21 cellular contexts compared by ENCODE assay signal in genomic region chr9:28909526-28909925, GRCh38.
DNase-seq lines count a peak whose midpoint lies in the region; FAIRE-seq and TF ChIP-seq lines count a peak whose summit lies in the region.
"Had no signal": no experiment of that assay in that cellular context is flagged by ENCODE, and none has a peak within 500 bp of the region (broad histone marks: within the 10 kb centered on the region; RNA-seq: fewer than 3 reads in every experiment).

No MANE protein-coding gene starts in this region.

- H3K27me3 Mint-ChIP-seq in MCF 10A (ENCODE audit: insufficient read depth, unreplicated experiment): no peaks in the 10 kb centered on the region
- H3K27me3 Mint-ChIP-seq: B cell; CD4-positive, CD25-positive, alpha-beta regulatory T cell had no signal

- CTCF ChIA-PET in mammary epithelial cell (lab: Charles Lee; ENCODE audit: low non-redundant PET): no interaction called here
- CTCF ChIA-PET in MCF 10A (lab: Yijun Ruan, JAX): no interaction called here
- CTCF ChIA-PET in H1 (lab: Charles Lee; ENCODE audit: partially characterized antibody): no interaction called here

- no peak overlapping the region for H3K56ac ChIP-seq in H1 (replicated peaks; ENCODE audit: insufficient read length, low read depth, low read length)

- H3K36me3 Mint-ChIP-seq in MCF 10A (ENCODE audit: insufficient read depth, unreplicated experiment): no peaks in the 10 kb centered on the region
- H3K36me3 Mint-ChIP-seq: CD4-positive, CD25-positive, alpha-beta regulatory T cell; CD8-positive, alpha-beta T cell had no signal

- 93% methylated on average over 1 of the region's 1 CpG for WGBS in mammary epithelial cell (ENCODE audit: low coverage, missing lambda C conversion rate)
- WGBS in H1 (ENCODE audit: extremely low coverage in 1 of 2, insufficient coverage in 1 of 2, insufficient read length in 1 of 2, insufficient replicate concordance in 2 of 2, low coverage in 1 of 2, low lambda C conversion rate in 2 of 2, missing lambda C conversion rate in 1 of 2), 2 experiments: 71% methylated on average over 1 of the region's 1 CpG; no CpG with 5 or more reads in 1 of the 2 experiments

- H3K27ac Mint-ChIP-seq in MCF 10A (ENCODE audit: low read depth, unreplicated experiment): no peak overlapping the region
- H3K27ac Mint-ChIP-seq: B cell; CD8-positive, alpha-beta T cell; GM23338 had no signal

- H3K79me2 ChIP-seq in mammary epithelial cell (ENCODE audit: insufficient read depth, low read length) (peaks cover 2% of the 10 kb centered on the region), H1 (ENCODE audit: control insufficient read depth in 1 of 2, insufficient read depth in 2 of 2, low read length in 2 of 2) (no peaks in the 10 kb centered on the region)

- no peaks in the 10 kb centered on the region for H4K20me1 ChIP-seq in mammary epithelial cell (ENCODE audit: insufficient read depth, low read length)
- no peaks in the 10 kb centered on the region for H4K20me1 ChIP-seq in H1 (replicated peaks in 1 of 2; ENCODE audit: control insufficient read depth in 1 of 2, insufficient read depth in 2 of 2, low read length in 2 of 2)
- H4K20me1 ChIP-seq: BLaER1 had no signal

- in situ Hi-C loops in mammary epithelial cell (cut with MboI; ENCODE audit: low sequenced_read_pairs in 2 of 2): no loop called here

- H3K18ac ChIP-seq in H1 (ENCODE audit: extremely low read depth, low read length): no peak overlapping the region

- no peak overlapping the region for H2BK15ac ChIP-seq in H1 (ENCODE audit: low read length)

- H3K79me1 ChIP-seq in H1 (ENCODE audit: low read depth, low read length): no peaks in the 10 kb centered on the region

- no peak for TF ChIP-seq RAD21 in H1 (IDR thresholded peaks at IDR 0.05 in 1 of 2, conservative IDR thresholded peaks at IDR 0.05 in 1 of 2; ENCODE audit: low read depth in 2 of 2, low read length in 2 of 2)

- no peak overlapping the region for H3K4ac ChIP-seq in H1 (replicated peaks; ENCODE audit: insufficient read length, low read depth, low read length)

- H3K36me3 ChIP-seq in mammary epithelial cell (ENCODE audit: insufficient read depth, low read length) (no peaks in the 10 kb centered on the region), H1 (ENCODE audit: control insufficient read depth in 2 of 4, insufficient read depth in 4 of 4, low read length in 3 of 4) (no peaks in the 10 kb centered on the region), uterus (no peaks in the 10 kb centered on the region)
- H3K36me3 ChIP-seq: BLaER1 had no signal

- no peak overlapping the region for H3K14ac ChIP-seq in H1 (ENCODE audit: insufficient read length)

- TF ChIP-seq CTCF in mammary epithelial cell (conservative IDR thresholded peaks at IDR 0.05 in 1 of 2, IDR thresholded peaks at IDR 0.05 in 1 of 2; ENCODE audit: extremely low read depth in 1 of 2, insufficient read depth in 1 of 2, low read depth in 1 of 2, low read length in 2 of 2) (no peak), MCF 10A (IDR thresholded peaks at IDR 0.05; ENCODE audit: unreplicated experiment) (no peak), H1 (IDR thresholded peaks at IDR 0.05; ENCODE audit: control extremely low read depth in 1 of 3, insufficient read depth in 1 of 3, low read depth in 1 of 3, low read length in 3 of 3) (no peak), uterus (IDR thresholded peaks at IDR 0.05) (no peak)

- no peak overlapping the region for H2BK12ac ChIP-seq in H1 (ENCODE audit: low read depth, low read length)

- no peak overlapping the region for H2AK5ac ChIP-seq in H1 (ENCODE audit: low read depth, low read length)

- H4K91ac ChIP-seq in H1 (replicated peaks; ENCODE audit: insufficient read length, low read length): no peak overlapping the region

- H4K8ac ChIP-seq in H1 (ENCODE audit: extremely low read depth, insufficient read depth, low read length): no peak overlapping the region

- no peak overlapping the region for H3K4me2 ChIP-seq in mammary epithelial cell (ENCODE audit: insufficient read depth, low read depth, low read length)
- no peak overlapping the region for H3K4me2 ChIP-seq in H1 (ENCODE audit: insufficient read depth in 1 of 2, low read depth in 2 of 2, low read length in 2 of 2)
- H3K4me2 ChIP-seq: BLaER1, GM23338 had no signal

- dilution Hi-C loops in mammary epithelial cell (cut with HindIII; ENCODE audit: low sequenced_read_pairs): no loop called here

- no peaks in the 10 kb centered on the region for H3K4me1 Mint-ChIP-seq in MCF 10A (ENCODE audit: insufficient read depth, unreplicated experiment)
- H3K4me1 Mint-ChIP-seq: B cell; CD4-positive, CD25-positive, alpha-beta regulatory T cell had no signal

- H3K4me1 ChIP-seq in mammary epithelial cell (ENCODE audit: insufficient read depth, low read length): peaks cover 1% of the 10 kb centered on the region
- no peaks in the 10 kb centered on the region for H3K4me1 ChIP-seq in H1 (replicated peaks in 1 of 4; ENCODE audit: control insufficient read depth in 3 of 4, insufficient read depth in 4 of 4, low read length in 3 of 4)
- H3K4me1 ChIP-seq in uterus: no peaks in the 10 kb centered on the region
- H3K4me1 ChIP-seq: BLaER1 had no signal

- peak overlapping the region; percentile 33 for H4K5ac ChIP-seq in H1 (ENCODE audit: insufficient read length, low read depth, low read length)

- intact Hi-C loops in mammary epithelial cell (cut with micrococcal nuclease) (no loop called here), MCF 10A (cut with micrococcal nuclease) (no loop called here), uterus (cut with DNase I; ENCODE audit: low total_unique reads) (no loop called here)

- DNase-seq in mammary epithelial cell (peak; percentile 16), MCF 10A (ENCODE audit: unreplicated experiment) (no peak), H1 (ENCODE audit: low read depth in 1 of 2, low spot score in 2 of 2) (no peak), kidney tubule cell (ENCODE audit: low spot score) (peak; percentile 21), HuH-7 (ENCODE audit: low spot score) (no peak), uterus (no peak)
- DNase-seq: CD4-positive, CD25-positive, alpha-beta regulatory T cell; CD8-positive, alpha-beta T cell; DMS53; DMS79 treated with DMSO at 0.1 percent for 48 hours; GF-D8; H7; HCEC 1CT had no signal

- BruUV-seq in mammary epithelial cell (replicated peaks; lab: Mats Ljungman, UMichigan) (no TSS peak), MCF 10A (replicated peaks; lab: Mats Ljungman, UMichigan) (no TSS peak)

- no peaks in the 10 kb centered on the region for H3K27me3 ChIP-seq in mammary epithelial cell (ENCODE audit: insufficient read depth, low read length)
- H3K27me3 ChIP-seq in H1 (replicated peaks in 1 of 4; ENCODE audit: control insufficient read depth in 3 of 4, extremely low read depth in 1 of 4, insufficient read depth in 3 of 4, low read length in 3 of 4): no peaks in the 10 kb centered on the region
- no peaks in the 10 kb centered on the region for H3K27me3 ChIP-seq in uterus
- H3K27me3 ChIP-seq: BLaER1 had no signal

- H3K27ac ChIP-seq in mammary epithelial cell (ENCODE audit: insufficient read depth, low read depth, low read length) (no peak overlapping the region), H1 (ENCODE audit: low read depth, low read length) (no peak overlapping the region), uterus (no peak overlapping the region)
- H3K27ac ChIP-seq: 22Rv1, BLaER1, C4-2B had no signal

- H2BK120ac ChIP-seq in H1 (replicated peaks; ENCODE audit: low read depth, low read length): no peak overlapping the region

- H3K4me3 Mint-ChIP-seq in MCF 10A (ENCODE audit: unreplicated experiment): no peak overlapping the region
- H3K4me3 Mint-ChIP-seq: B cell; CD4-positive, CD25-positive, alpha-beta regulatory T cell; CD8-positive, alpha-beta T cell; GM23338 had no signal

- peaks cover 2% of the 10 kb centered on the region for H3K9me3 ChIP-seq in mammary epithelial cell (replicated peaks; ENCODE audit: insufficient read depth, low read length)
- H3K9me3 ChIP-seq in H1 (ENCODE audit: insufficient read depth in 2 of 2, low read depth in 1 of 2, low read length in 1 of 2): no peaks in the 10 kb centered on the region
- no peaks in the 10 kb centered on the region for H3K9me3 ChIP-seq in uterus
- H3K9me3 ChIP-seq: BLaER1 had no signal

- no peak overlapping the region for H3K4me3 ChIP-seq in mammary epithelial cell (replicated peaks in 1 of 3; ENCODE audit: insufficient read depth in 1 of 3, low read depth in 2 of 3, low read length in 3 of 3)
- no peak overlapping the region for H3K4me3 ChIP-seq in H1 (ENCODE audit: extremely low read depth in 1 of 4, insufficient read depth in 2 of 4, low read depth in 3 of 4, low read length in 4 of 4)
- H3K4me3 ChIP-seq in uterus: no peak overlapping the region
- H3K4me3 ChIP-seq: BLaER1, GM23338 had no signal

- H3K9me3 Mint-ChIP-seq in MCF 10A (ENCODE audit: unreplicated experiment): no peaks in the 10 kb centered on the region
- H3K9me3 Mint-ChIP-seq: CD8-positive, alpha-beta T cell; GM23338 had no signal

- H3K23me2 ChIP-seq in H1 (ENCODE audit: low read depth, low read length): no peaks in the 10 kb centered on the region

- POLR2A ChIA-PET in MCF 10A (lab: Yijun Ruan, JAX) (no interaction called here), H1 (lab: Charles Lee; ENCODE audit: partially characterized antibody) (no interaction called here)

- FAIRE-seq in H1 (lab: Jason Lieb, UNC): no peak
- FAIRE-seq: A204.1, GM12891, GM18507 had no signal

- no peak overlapping the region for H3K23ac ChIP-seq in H1 (ENCODE audit: insufficient read length)

- no peak for TF ChIP-seq EP300 in H1 (IDR thresholded peaks at IDR 0.05; ENCODE audit: borderline replicate concordance in 1 of 2, low read depth in 2 of 2, low read length in 2 of 2)

- no peak overlapping the region for H2BK5ac ChIP-seq in H1 (ENCODE audit: low read depth, low read length)

- TF ChIP-seq POLR2A in H1 (IDR thresholded peaks at IDR 0.05; ENCODE audit: control extremely low read depth in 1 of 2, low read depth in 2 of 2, low read length in 2 of 2): no peak
- TF ChIP-seq POLR2A in uterus (IDR thresholded peaks at IDR 0.05): no peak

- H3K9ac ChIP-seq in mammary epithelial cell (ENCODE audit: insufficient read depth, low read length): no peak overlapping the region
- H3K9ac ChIP-seq in H1 (replicated peaks in 1 of 4; ENCODE audit: extremely low read depth in 1 of 4, low read depth in 3 of 4, low read length in 3 of 4): no peak overlapping the region
- H3K9ac ChIP-seq: BLaER1 had no signal

- H2BK20ac ChIP-seq in H1 (ENCODE audit: low read length): no peak overlapping the region

- H2AFZ ChIP-seq in mammary epithelial cell (ENCODE audit: low read depth, low read length): no peak overlapping the region
- H2AFZ ChIP-seq in H1 (ENCODE audit: low read length): no peak overlapping the region
- H2AFZ ChIP-seq: GM23338 had no signal

TF ChIP-seq in H1, 55 proteins besides CTCF, POLR2A, EP300 and RAD21:
- no peak for TF ChIP-seq SP1 (IDR thresholded peaks at IDR 0.05; ENCODE audit: low read depth, low read length)
- TF ChIP-seq MAX (IDR thresholded peaks at IDR 0.05): no peak
- no peak for TF ChIP-seq SP2 (IDR thresholded peaks at IDR 0.05; ENCODE audit: low read length)
- TF ChIP-seq TAF7 (optimal IDR thresholded peaks at IDR 0.05; ENCODE audit: borderline replicate concordance, low read depth, low read length): no peak
- TF ChIP-seq SIX5 (IDR thresholded peaks at IDR 0.05; ENCODE audit: low read depth, low read length): no peak

Comparison
In these comparisons a context has a peak if more than half of its experiments do, and no peak if none do; other contexts are left out.
1. DNase-seq: peak in mammary epithelial cell (single experiment) and kidney tubule cell (single experiment); none in MCF 10A (single experiment), H1 (0 of 2), HuH-7 (single experiment) and uterus (0 of 2).